Comparison of ENCODE assay signal across 9 cellular contexts in genomic region chr19:45779231-45780145, GRCh38. TPM values are rescaled to one million over a fixed set of nuclear protein-coding genes. Genes with fewer than 3 reads are reported as not detected.
DNase-seq lines count a peak whose midpoint lies in the region; ATAC-seq, FAIRE-seq and TF ChIP-seq lines count a peak whose summit lies in the region.
"Had no signal": no experiment of that assay in that cellular context is flagged by ENCODE, and none has a peak within 500 bp of the region (broad histone marks: within the 10 kb centered on the region; RNA-seq: fewer than 3 reads in every experiment).

No MANE protein-coding gene starts in this region.

- peaks cover 18% of the 10 kb centered on the region for H3K36me3 ChIP-seq in bronchial epithelial cell (ENCODE audit: control insufficient read depth, insufficient read depth, low read length)

- DNase-seq in ELR (ENCODE audit: low read depth): peak; percentile 54
- peak; percentile 95 for DNase-seq in HEK293T (ENCODE audit: extremely low spot score)
- peak; percentile 52 for DNase-seq in NCI-H1436 treated with DMSO at 0.1 percent for 48 hours (lab: John Stamatoyannopoulos, UW)
- peak; percentile 79 for DNase-seq in bronchial epithelial cell (ENCODE audit: low read depth)
- DNase-seq in left lobe of liver (ENCODE audit: low spot score): peak; percentile 89
- peak; percentile 65 to 78 (median 71) for DNase-seq in stimulated activated CD4-positive, alpha-beta T cell treated with anti-CD3 and anti-CD28 coated beads, TNF-alpha, amount 100 ng/mL, for 4 hours (ENCODE audit: low read depth in 3 of 3)
- DNase-seq in SK-N-DZ (ENCODE audit: low spot score): no peak

- peak; percentile 91 for ATAC-seq in left lobe of liver

- no peaks in the 10 kb centered on the region for H3K27me3 ChIP-seq in bronchial epithelial cell (ENCODE audit: control insufficient read depth, insufficient read depth, low read length)

- TF ChIP-seq CTCF in WI38 (IDR thresholded peaks at IDR 0.05; ENCODE audit: low read depth, low read length): 0 out of 2 replicates have a peak, but pooled peaks have one; percentile 10
- peak; percentile 84 for TF ChIP-seq CTCF in bronchial epithelial cell (IDR thresholded peaks at IDR 0.05; ENCODE audit: insufficient read depth, low read length, severe bottlenecking)

- no peak for FAIRE-seq in bronchial epithelial cell (lab: Jason Lieb, UNC)
- FAIRE-seq: endometrium had no signal

- CTCF ChIA-PET in HEK293T (lab: Yijun Ruan, JAX): interaction anchor here (0.6 to 1.5 kb wide), 6 partner anchors 9 to 216 kb away, joined by 3 to 16 read pairs (median 3); partner anchors contain the start of genes CCDC61, DMWD, QPCTL and SIX5

- POLR2A ChIA-PET in HEK293T (lab: Yijun Ruan, JAX): interaction anchor here (0.6 to 1.5 kb wide), 4 partner anchors 9 to 91 kb away, joined by 3 to 10 read pairs (median 6); partner anchors contain the start of gene SIX5

- H3K4me3 ChIP-seq in WI38 (ENCODE audit: low read depth, low read length): no peak overlapping the region
- peak overlapping the region; percentile 32 for H3K4me3 ChIP-seq in bronchial epithelial cell (ENCODE audit: low read depth, low read length)

TF ChIP-seq in HEK293T, 16 proteins besides CTCF, POLR2A, EP300 and RAD21:
- TF ChIP-seq ELF4 (IDR thresholded peaks at IDR 0.05) (no peak), LEF1 (IDR thresholded peaks at IDR 0.05; ENCODE audit: borderline replicate concordance) (no peak)
- TF ChIP-seq, protein P1, sequence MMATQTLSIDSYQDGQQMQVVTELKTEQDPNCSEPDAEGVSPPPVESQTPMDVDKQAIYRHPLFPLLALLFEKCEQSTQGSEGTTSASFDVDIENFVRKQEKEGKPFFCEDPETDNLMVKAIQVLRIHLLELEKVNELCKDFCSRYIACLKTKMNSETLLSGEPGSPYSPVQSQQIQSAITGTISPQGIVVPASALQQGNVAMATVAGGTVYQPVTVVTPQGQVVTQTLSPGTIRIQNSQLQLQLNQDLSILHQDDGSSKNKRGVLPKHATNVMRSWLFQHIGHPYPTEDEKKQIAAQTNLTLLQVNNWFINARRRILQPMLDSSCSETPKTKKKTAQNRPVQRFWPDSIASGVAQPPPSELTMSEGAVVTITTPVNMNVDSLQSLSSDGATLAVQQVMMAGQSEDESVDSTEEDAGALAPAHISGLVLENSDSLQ (IDR thresholded peaks at IDR 0.05): peak; percentile 83

RNA-seq across cellular contexts. Expression of gene DMPK, which starts 2.8 kb away (rescaled TPM):
- 4.7 and 9.1 TPM in 2 replicates for total RNA-seq in bronchial epithelial cell
- total RNA-seq in left lobe of liver: 7.8 TPM
- 7.0 and 7.9 TPM in 2 replicates for polyA plus RNA-seq in SK-N-DZ (2014; cell fraction: cytosol; rRNA removed)
- polyA plus RNA-seq in SK-N-DZ (2014; cell fraction: nucleus; rRNA removed): 53.8 and 64.2 TPM in 2 replicates

RNA-seq across cellular contexts. Expression of gene SIX5, which starts 10.4 kb away (rescaled TPM):
- 1.7 and 2.1 TPM in 2 replicates for total RNA-seq in bronchial epithelial cell
- 12.1 TPM for total RNA-seq in left lobe of liver
- polyA plus RNA-seq in SK-N-DZ (2014; cell fraction: cytosol; rRNA removed): 4.9 and 6.2 TPM in 2 replicates
- polyA plus RNA-seq in SK-N-DZ (2014; cell fraction: nucleus; rRNA removed): 9.2 and 10.6 TPM in 2 replicates

RNA-seq across cellular contexts. Expression of gene DMWD, which starts 13.2 kb away (rescaled TPM):
- total RNA-seq in bronchial epithelial cell (25.3 and 29.0 TPM in 2 replicates), left lobe of liver (13.9 TPM)
- 23.8 and 30.7 TPM in 2 replicates for polyA plus RNA-seq in SK-N-DZ (2014; cell fraction: cytosol; rRNA removed)
- 24.3 and 51.2 TPM in 2 replicates for polyA plus RNA-seq in SK-N-DZ (2014; cell fraction: nucleus; rRNA removed)

RNA-seq across cellular contexts. Expression of gene RSPH6A, which starts 35.6 kb away (rescaled TPM):
- total RNA-seq in bronchial epithelial cell (under 0.01 TPM in 1 of 2 replicates, not detected in the other), left lobe of liver (not detected)
- not detected in 2 replicates for polyA plus RNA-seq in SK-N-DZ (2014; cell fraction: cytosol; rRNA removed)
- polyA plus RNA-seq in SK-N-DZ (2014; cell fraction: nucleus; rRNA removed): not detected in 2 replicates

RNA-seq across cellular contexts. Expression of gene MEIOSIN, which starts 46.2 kb away (rescaled TPM):
- not detected in 2 replicates for total RNA-seq in bronchial epithelial cell
- total RNA-seq in left lobe of liver: not detected
- polyA plus RNA-seq in SK-N-DZ (2014; cell fraction: cytosol; rRNA removed): 0.08 and 0.30 TPM in 2 replicates
- 0.07 and 0.21 TPM in 2 replicates for polyA plus RNA-seq in SK-N-DZ (2014; cell fraction: nucleus; rRNA removed)
